11 cellular contexts compared by ENCODE assay signal in the genomic region with DNA sequence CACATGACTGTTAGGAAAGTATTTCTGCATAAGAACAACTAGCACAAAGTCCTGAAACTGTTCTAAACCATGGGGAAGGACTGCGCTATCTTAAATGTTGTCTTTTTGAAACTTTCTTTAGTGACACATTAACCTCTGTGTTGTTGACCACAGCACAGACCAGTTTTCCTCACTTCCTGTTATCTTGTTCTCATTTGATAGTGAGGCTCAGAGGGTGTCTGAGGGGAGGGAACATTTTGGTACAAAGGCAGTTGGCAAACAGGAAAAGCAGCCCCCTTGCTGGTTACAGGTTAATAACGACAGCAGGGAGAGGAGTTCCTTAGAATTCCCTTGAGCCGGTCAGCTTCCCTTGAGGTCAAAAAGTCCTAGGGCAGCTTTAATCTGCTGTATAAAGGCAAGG.
DNase-seq lines count a peak whose midpoint lies in the region; ATAC-seq, FAIRE-seq and TF ChIP-seq lines count a peak whose summit lies in the region.
"Had no signal": no experiment of that assay in that cellular context is flagged by ENCODE, and none has a peak within 500 bp of the region (broad histone marks: within the 10 kb centered on the region; RNA-seq: fewer than 3 reads in every experiment).

No MANE protein-coding gene starts in this region.

- no peaks in the 10 kb centered on the region for H4K20me1 ChIP-seq in osteoblast (ENCODE audit: insufficient read depth, low read length)

- H3K27ac ChIP-seq in osteoblast (ENCODE audit: low read depth, low read length) (no peak overlapping the region), right atrium auricular region (no peak overlapping the region)
- H3K27ac ChIP-seq: epithelial cell of prostate had no signal

- H3K36me3 ChIP-seq in osteoblast (ENCODE audit: insufficient read depth, low read length) (no peaks in the 10 kb centered on the region), right atrium auricular region (no peaks in the 10 kb centered on the region)
- H3K36me3 ChIP-seq: BE2C, HAP-1 had no signal

- DNase-seq in GM12891 (ENCODE audit: insufficient read length, low spot score) (no peak), ecto neural progenitor cell (ENCODE audit: low spot score) (peak; percentile 48), osteoblast (ENCODE audit: insufficient read length, low spot score, missing footprints) (no peak), RCC 7860 (ENCODE audit: low spot score) (no peak), right atrium auricular region (ENCODE audit: low spot score) (no peak), LoVo (ENCODE audit: low spot score) (no peak)
- DNase-seq: BE2C had no signal

- H3K79me2 ChIP-seq in osteoblast (ENCODE audit: insufficient read depth, low read length), result no peaks in the 10 kb centered on the region

- no peak for TF ChIP-seq CTCF in osteoblast (IDR thresholded peaks at IDR 0.05; ENCODE audit: extremely low read depth, low read depth, low read length)
- no peak for TF ChIP-seq CTCF in right atrium auricular region (IDR thresholded peaks at IDR 0.05)

- no peak for FAIRE-seq in GM12891 (lab: Jason Lieb, UNC)
- no peak for FAIRE-seq in RCC 7860 (lab: Jason Lieb, UNC)

- H3K9me3 ChIP-seq in osteoblast (ENCODE audit: low read depth, low read length), result no peaks in the 10 kb centered on the region
- H3K9me3 ChIP-seq in right atrium auricular region, result peaks cover 0 to 5% of the 10 kb centered on the region in 2 donors
- H3K9me3 ChIP-seq: BE2C, HAP-1 had no signal

- H3K27me3 ChIP-seq in osteoblast (ENCODE audit: insufficient read depth, low read length) (peaks cover 3% of the 10 kb centered on the region), right atrium auricular region (no peaks in the 10 kb centered on the region)
- H3K27me3 ChIP-seq: BE2C had no signal

- no peak overlapping the region for H3K4me2 ChIP-seq in osteoblast (ENCODE audit: insufficient read depth, low read length)

- H2AFZ ChIP-seq in osteoblast (ENCODE audit: low read length), result no peak overlapping the region

- no peak for TF ChIP-seq POLR2A in GM12891 (IDR thresholded peaks at IDR 0.05; ENCODE audit: low read depth, low read length)

- H3K4me3 ChIP-seq in osteoblast (ENCODE audit: insufficient read depth, low read length) (no peak overlapping the region), right atrium auricular region (no peak overlapping the region)
- H3K4me3 ChIP-seq: HAP-1 had no signal

- ATAC-seq in GM21447 (IDR thresholded peaks at IDR 0.05; ENCODE audit: unreplicated experiment) (peak; percentile 100), HG03280 (IDR thresholded peaks at IDR 0.05; ENCODE audit: unreplicated experiment) (peak; percentile 93)

- H3K4me1 ChIP-seq in osteoblast (ENCODE audit: insufficient read depth, low read length) (no peaks in the 10 kb centered on the region), right atrium auricular region (no peaks in the 10 kb centered on the region)
- H3K4me1 ChIP-seq: BE2C, HAP-1 had no signal

TF ChIP-seq in GM12891, 5 proteins besides CTCF, POLR2A, EP300 and RAD21:
- TF ChIP-seq SPI1 (IDR thresholded peaks at IDR 0.05; ENCODE audit: low read depth, low read length), result peak; percentile 72
- TF ChIP-seq TAF1 (IDR thresholded peaks at IDR 0.05; ENCODE audit: low read depth, low read length), result no peak
- no peak for TF ChIP-seq PAX5 (IDR thresholded peaks at IDR 0.05; ENCODE audit: insufficient read depth, low read length, severe bottlenecking)
